ENCODE assay signal across 9 cellular contexts in genomic region chr2:219161097-219161496, GRCh38. TPM values are rescaled to one million over a fixed set of nuclear protein-coding genes. Genes with fewer than 3 reads are reported as not detected.
A peak's percentile ranks its signal among the peaks of the same experiment; 100 is the strongest.
DNase-seq lines count a peak whose midpoint lies in the region; ATAC-seq and TF ChIP-seq lines count a peak whose summit lies in the region.
"Had no signal": no experiment of that assay in that cellular context is flagged by ENCODE, and none has a peak within 500 bp of the region (broad histone marks: within the 10 kb centered on the region; RNA-seq: fewer than 3 reads in every experiment).

No MANE protein-coding gene starts in this region.

- H3K36me3 ChIP-seq in heart left ventricle (peaks cover 0 to 16% (median 15%) of the 10 kb centered on the region in 9 donors), body of pancreas (replicated peaks in 1 of 2; ENCODE audit: insufficient read depth in 1 of 2, low read depth in 2 of 2) (no peaks in the 10 kb centered on the region), mesendoderm (ENCODE audit: control insufficient read depth, insufficient read depth, low read length) (peaks cover 2% of the 10 kb centered on the region), urinary bladder (ENCODE audit: insufficient read depth) (no peaks in the 10 kb centered on the region)

- POLR2A ChIA-PET in HEK293T (lab: Yijun Ruan, JAX): no interaction called here

- H3K27ac ChIP-seq in heart left ventricle (peak overlapping the region in 11 of 12 donors; percentile 88 to 99 (median 95)), body of pancreas (peak overlapping the region; percentile 47 to 97 (median 94)), mesendoderm (ENCODE audit: low read depth, low read length) (no peak overlapping the region), urinary bladder (ENCODE audit: low read depth) (peak overlapping the region; percentile 90)

- no peak overlapping the region for H2BK120ac ChIP-seq in mesendoderm (ENCODE audit: low read depth, low read length)

- TF ChIP-seq CTCF in heart left ventricle (IDR thresholded peaks at IDR 0.05): no peak
- no peak for TF ChIP-seq CTCF in body of pancreas (IDR thresholded peaks at IDR 0.05)

- H2BK15ac ChIP-seq in mesendoderm (replicated peaks; ENCODE audit: low read depth): no peak overlapping the region

- H3K18ac ChIP-seq in mesendoderm (ENCODE audit: low read length): no peak overlapping the region

- peak overlapping the region; percentile 74 for H3K56ac ChIP-seq in mesendoderm (ENCODE audit: low read length)

- ATAC-seq in heart left ventricle: no peak
- no peak for ATAC-seq in left ventricle myocardium superior
- no peak for ATAC-seq in body of pancreas
- ATAC-seq in GM18511 (IDR thresholded peaks at IDR 0.05; ENCODE audit: unreplicated experiment): no peak

- no peak overlapping the region for H2AK5ac ChIP-seq in mesendoderm (ENCODE audit: low read length)

- H3K79me2 ChIP-seq in mesendoderm (ENCODE audit: control insufficient read depth, insufficient read depth, low read length): no peaks in the 10 kb centered on the region

- 67 to 76% (median 72%) methylated on average over 4 of the region's 4 CpGs for WGBS in heart left ventricle, 4 donors
- 56 to 61% methylated on average over 4 of the region's 4 CpGs for WGBS in body of pancreas, 2 donors
- no CpG with 5 or more reads among the region's 4 CpGs for WGBS in mesendoderm (ENCODE audit: extremely low coverage, insufficient coverage, low lambda C conversion rate)
- 71% methylated on average over 4 of the region's 4 CpGs for WGBS in urinary bladder

- peak overlapping the region; percentile 48 for H3K4me2 ChIP-seq in mesendoderm (ENCODE audit: low read length)

- H3K27me3 ChIP-seq in heart left ventricle: no peaks in the 10 kb centered on the region
- no peaks in the 10 kb centered on the region for H3K27me3 ChIP-seq in body of pancreas
- no peaks in the 10 kb centered on the region for H3K27me3 ChIP-seq in mesendoderm (ENCODE audit: insufficient read depth, low read length, poor library complexity)

- H4K8ac ChIP-seq in mesendoderm (ENCODE audit: low read depth, low read length): no peak overlapping the region

- no peaks in the 10 kb centered on the region for H3K79me1 ChIP-seq in mesendoderm (ENCODE audit: low read length)

- intact Hi-C loops in heart left ventricle (cut with DNase I) (loop anchor here in 8 of 10 donors (2.0 to 10.0 kb wide), 7 partner anchors 16 to 224 kb away; partner anchors contain the start of genes ZFAND2B (in 4 of the 8), DNPEP (in 3 of the 8) and CNPPD1 (in 1 of the 8)), left ventricle myocardium superior (cut with micrococcal nuclease) (loop anchor here (5.0 kb wide), 1 partner anchor 136 kb away; no protein-coding TSS in a partner anchor), body of pancreas (cut with DNase I) (loop anchor here (5.0 to 10.0 kb wide), 2 partner anchors 141 to 214 kb away; no protein-coding TSS in a partner anchor)

- H2BK5ac ChIP-seq in mesendoderm (ENCODE audit: low read length): no peak overlapping the region

- no peak overlapping the region for H3K4ac ChIP-seq in mesendoderm (ENCODE audit: low read depth, low read length)

- H3K9me3 ChIP-seq in heart left ventricle (no peaks in the 10 kb centered on the region), body of pancreas (no peaks in the 10 kb centered on the region)

- H3K9ac ChIP-seq in mesendoderm (ENCODE audit: low read length): peak overlapping the region; percentile 68

- H3K23ac ChIP-seq in mesendoderm (ENCODE audit: low read length): no peak overlapping the region

- CTCF ChIA-PET in HEK293T (lab: Yijun Ruan, JAX): no interaction called here

- TF ChIP-seq POLR2A in heart left ventricle (IDR thresholded peaks at IDR 0.05): no peak
- TF ChIP-seq POLR2A in body of pancreas (IDR thresholded peaks at IDR 0.05): no peak

- H4K5ac ChIP-seq in mesendoderm (ENCODE audit: low read length): no peak overlapping the region

- H3K4me3 ChIP-seq in heart left ventricle (peak overlapping the region in 11 of 12 donors; percentile 42 to 88 (median 69)), body of pancreas (peak overlapping the region in 1 of 2 donors; percentile 27), mesendoderm (ENCODE audit: low read length) (peak overlapping the region; percentile 16), urinary bladder (ENCODE audit: low read depth, low read length) (peak overlapping the region; percentile 45)

- DNase-seq in heart left ventricle (no peak), left ventricle myocardium superior (no peak), body of pancreas (no peak), mesendoderm (no peak), KG1 (lab: John Stamatoyannopoulos, UW) (no peak), HEK293T (ENCODE audit: extremely low spot score) (no peak)

- H3K4me1 ChIP-seq in heart left ventricle (peaks cover 0 to 15% (median 10%) of the 10 kb centered on the region in 12 donors), body of pancreas (peaks cover 14% of the 10 kb centered on the region), mesendoderm (ENCODE audit: control insufficient read depth, low read depth, low read length) (peaks cover 3% of the 10 kb centered on the region), urinary bladder (ENCODE audit: insufficient read depth) (no peaks in the 10 kb centered on the region)

TF ChIP-seq in HEK293T, 16 proteins besides CTCF, POLR2A, EP300 and RAD21:
- no peak for TF ChIP-seq HDGF (IDR thresholded peaks at IDR 0.05; ENCODE audit: borderline replicate concordance)
- TF ChIP-seq NFRKB (IDR thresholded peaks at IDR 0.05): no peak
- no peak for TF ChIP-seq LEF1 (IDR thresholded peaks at IDR 0.05; ENCODE audit: borderline replicate concordance)
- TF ChIP-seq ARNT (IDR thresholded peaks at IDR 0.05): no peak
- no peak for TF ChIP-seq FOXM1 (IDR thresholded peaks at IDR 0.05; ENCODE audit: borderline replicate concordance)
- TF ChIP-seq ELF4 (IDR thresholded peaks at IDR 0.05): no peak
- TF ChIP-seq TARDBP (IDR thresholded peaks at IDR 0.05): no peak
- TF ChIP-seq L3MBTL2 (conservative IDR thresholded peaks at IDR 0.05): no peak
- no peak for TF ChIP-seq SUZ12 (IDR thresholded peaks at IDR 0.05)
- TF ChIP-seq BHLHE40 (IDR thresholded peaks at IDR 0.05; ENCODE audit: borderline replicate concordance): no peak
- no peak for TF ChIP-seq FOXK2 (IDR thresholded peaks at IDR 0.05)
- TF ChIP-seq PKNOX1 (IDR thresholded peaks at IDR 0.05): no peak
- TF ChIP-seq SP1 (IDR thresholded peaks at IDR 0.05): no peak
- TF ChIP-seq FOXA1 (IDR thresholded peaks at IDR 0.05): no peak
- no peak for TF ChIP-seq CTBP1 (IDR thresholded peaks at IDR 0.05; ENCODE audit: borderline replicate concordance)
- no peak for TF ChIP-seq ZNF384 (IDR thresholded peaks at IDR 0.05)
TF ChIP-seq in HEK293T: peak in this region for 0.

RNA-seq across cellular contexts. Expression of gene NHEJ1, which starts 0.5 kb away (rescaled TPM):
- 10 to 100 TPM in 1 of 9 donors, 1 to 10 TPM in 8; 4.6 to 13.2 (median 8.0) TPM for total RNA-seq in heart left ventricle
- 10 to 100 TPM in 1 of 2 donors, 1 to 10 TPM in 1; 3.7 to 17.0 TPM for polyA plus RNA-seq in heart left ventricle
- 7.0 TPM for total RNA-seq in left ventricle myocardium superior
- total RNA-seq in body of pancreas: 1 to 10 TPM; 8.9 to 9.3 TPM
- polyA plus RNA-seq in mesendoderm (2013, experiment 1 of 2): 17.6 TPM
- 17.5 TPM for polyA plus RNA-seq in mesendoderm (2013, experiment 2 of 2)
- 13.3 TPM for total RNA-seq in urinary bladder
- 17.6 TPM for polyA plus RNA-seq in urinary bladder

RNA-seq across cellular contexts. Expression of gene SLC23A3, which starts 8.7 kb away (rescaled TPM):
- total RNA-seq in heart left ventricle (under 1 TPM in 8 of 9 donors, not detected in 1; 0.12 to 0.92 (median 0.44) TPM), left ventricle myocardium superior (0.37 TPM), body of pancreas (1 to 10 TPM; 3.1 to 8.2 TPM), urinary bladder (2.2 TPM)
- polyA plus RNA-seq in heart left ventricle (under 1 TPM; 0.17 to 0.84 TPM), urinary bladder (0.79 TPM)
- 0.25 TPM for polyA plus RNA-seq in mesendoderm (2013, experiment 1 of 2)
- polyA plus RNA-seq in mesendoderm (2013, experiment 2 of 2): 0.03 TPM
- total RNA-seq: G401 had no signal

RNA-seq across cellular contexts. Expression of gene CNPPD1, which starts 15.6 kb away (rescaled TPM):
- 10 to 100 TPM; 40.1 to 81.8 (median 57.2) TPM for total RNA-seq in heart left ventricle
- 100 to 1,000 TPM in 1 of 2 donors, 10 to 100 TPM in 1; 37.3 to 118 TPM for polyA plus RNA-seq in heart left ventricle
- total RNA-seq in left ventricle myocardium superior: 65.0 TPM
- total RNA-seq in body of pancreas: 10 to 100 TPM; 25.7 to 27.4 TPM
- 20.4 TPM for polyA plus RNA-seq in mesendoderm (2013, experiment 1 of 2)
- polyA plus RNA-seq in mesendoderm (2013, experiment 2 of 2): 20.2 TPM
- total RNA-seq in urinary bladder: 23.0 TPM
- 77.7 TPM for polyA plus RNA-seq in urinary bladder

RNA-seq across cellular contexts. Expression of gene RETREG2, which starts 17.0 kb away (rescaled TPM):
- total RNA-seq in heart left ventricle (10 to 100 TPM; 28.3 to 55.8 (median 38.2) TPM), left ventricle myocardium superior (41.1 TPM), body of pancreas (10 to 100 TPM; 41.9 to 43.6 TPM), urinary bladder (34.7 TPM)
- polyA plus RNA-seq in heart left ventricle (10 to 100 TPM; 13.4 to 56.0 TPM), urinary bladder (65.4 TPM)
- 25.3 TPM for polyA plus RNA-seq in mesendoderm (2013, experiment 1 of 2)
- 26.0 TPM for polyA plus RNA-seq in mesendoderm (2013, experiment 2 of 2)

RNA-seq across cellular contexts. Expression of gene ZFAND2B, which starts 45.5 kb away (rescaled TPM):
- total RNA-seq in heart left ventricle (10 to 100 TPM; 13.9 to 32.3 (median 23.5) TPM), left ventricle myocardium superior (20.3 TPM), body of pancreas (10 to 100 TPM; 36.9 to 43.3 TPM), urinary bladder (15.3 TPM)
- polyA plus RNA-seq in heart left ventricle (10 to 100 TPM; 17.6 to 35.7 TPM), urinary bladder (38.2 TPM)
- 15.2 TPM for polyA plus RNA-seq in mesendoderm (2013, experiment 1 of 2)
- 16.0 TPM for polyA plus RNA-seq in mesendoderm (2013, experiment 2 of 2)
